Comparison of ENCODE assay signal across 12 cellular contexts in the genomic region with DNA sequence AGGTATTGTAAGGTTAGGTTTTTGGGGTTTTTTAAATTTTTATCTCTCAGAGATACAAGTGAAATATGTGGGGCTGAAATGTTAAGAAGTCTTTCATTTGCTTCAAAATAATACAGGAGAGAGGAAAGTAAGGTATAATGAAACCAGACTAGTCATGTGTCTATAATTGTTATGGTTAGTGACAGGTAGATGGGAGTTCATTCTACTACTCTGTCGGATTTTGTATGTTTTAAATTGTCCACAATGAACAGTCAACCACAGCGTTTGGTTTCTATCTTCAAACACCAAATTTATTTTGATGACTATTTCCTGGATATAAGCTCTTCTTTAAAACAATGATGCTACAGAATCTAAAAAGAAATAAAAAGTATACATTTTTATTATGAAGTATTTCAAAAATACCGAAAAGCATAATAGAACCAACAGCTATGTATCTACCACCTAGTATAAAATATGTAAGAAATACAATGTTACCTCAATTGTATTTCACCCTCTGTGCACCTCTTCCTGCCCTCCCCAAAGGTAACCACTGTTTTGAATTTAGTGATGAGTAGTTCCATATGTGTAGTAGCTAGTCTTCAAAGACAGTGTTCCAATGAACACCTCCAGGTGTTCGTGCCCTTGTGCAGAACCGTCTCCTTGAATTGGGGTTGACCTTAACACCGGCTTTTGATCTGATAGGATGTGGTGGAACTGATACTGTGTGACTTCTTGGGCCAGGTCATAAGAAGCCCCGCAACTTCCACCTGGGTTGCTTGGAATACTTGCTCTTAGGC.
"Had no signal": no experiment of that assay in that cellular context is flagged by ENCODE, and none has a peak within 500 bp of the region (broad histone marks: within the 10 kb centered on the region; RNA-seq: fewer than 3 reads in every experiment).

No MANE protein-coding gene starts in this region.

- H3K27me3 Mint-ChIP-seq: natural killer cell treated with Interleukin-12 subunit alpha and Interleukin-12 subunit beta and Interleukin-15 and Interleukin-18, amount 100 ng/mL, for 72 hours had no signal

- ATAC-seq: activated CD8-positive, alpha-beta T cell treated with anti-CD3 and anti-CD28 coated beads, Interleukin-2, amount 10 ng/mL, durations not matched to agents 7 days and 5 days; natural killer cell treated with Interleukin-12 subunit alpha and Interleukin-12 subunit beta and Interleukin-15 and Interleukin-18, amount 100 ng/mL, for 72 hours had no signal

- H3K36me3 Mint-ChIP-seq: natural killer cell treated with Interleukin-12 subunit alpha and Interleukin-12 subunit beta and Interleukin-15 and Interleukin-18, amount 100 ng/mL, for 72 hours had no signal

- H3K27ac Mint-ChIP-seq: activated CD8-positive, alpha-beta T cell treated with anti-CD3 and anti-CD28 coated beads, Interleukin-2, amount 10 ng/mL, durations not matched to agents 7 days and 5 days; natural killer cell treated with Interleukin-12 subunit alpha and Interleukin-12 subunit beta and Interleukin-15 and Interleukin-18, amount 100 ng/mL, for 72 hours had no signal

- DNase-seq: activated CD4-positive, alpha-beta T cell treated with anti-CD3 and anti-CD28 coated beads for 1 hour; activated CD8-positive, alpha-beta memory T cell treated with anti-CD3 and anti-CD28 coated beads, Interleukin-2, amount 50 U/mL, for 48 hours; activated CD8-positive, alpha-beta T cell treated with anti-CD3 and anti-CD28 coated beads, Interleukin-2, amount 10 ng/mL, durations not matched to agents 7 days and 5 days; activated gamma-delta T cell; caudate nucleus; effector CD4-positive, alpha-beta T cell; foreskin melanocyte; head of caudate nucleus; left colon; stimulated activated CD4-positive, alpha-beta T cell treated with anti-CD3 and anti-CD28 coated beads, Interleukin-2, amount 100 ng/mL, for 48 hours; stomach had no signal

- H3K4me3 Mint-ChIP-seq: activated CD8-positive, alpha-beta T cell treated with anti-CD3 and anti-CD28 coated beads, Interleukin-2, amount 10 ng/mL, durations not matched to agents 7 days and 5 days; natural killer cell treated with Interleukin-12 subunit alpha and Interleukin-12 subunit beta and Interleukin-15 and Interleukin-18, amount 100 ng/mL, for 72 hours had no signal
